In the genomic region with DNA sequence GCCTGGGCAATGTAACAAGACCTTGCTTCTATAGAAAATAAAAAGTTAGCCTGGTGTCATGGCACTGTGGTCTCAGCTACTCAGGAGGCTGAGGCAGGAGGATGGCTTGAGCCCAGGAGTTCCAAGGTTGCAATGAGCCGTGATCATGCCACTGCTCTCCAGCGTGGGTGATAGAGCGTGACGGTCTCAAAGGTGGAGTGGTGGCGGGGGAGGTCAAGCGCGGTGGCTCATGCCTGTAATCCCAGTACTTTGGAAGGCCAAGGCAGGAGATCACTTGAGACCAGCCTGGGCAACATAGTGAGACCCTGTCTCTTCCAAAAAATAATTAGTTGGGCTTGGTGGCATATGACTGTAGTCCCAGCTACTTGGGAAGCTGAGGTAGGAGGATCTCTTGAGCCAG, we compare ENCODE assay signal across 15 cellular contexts.
"Had no signal": no experiment of that assay in that cellular context is flagged by ENCODE, and none has a peak within 500 bp of the region (broad histone marks: within the 10 kb centered on the region; RNA-seq: fewer than 3 reads in every experiment).

No MANE protein-coding gene starts in this region.

- H3K27ac ChIP-seq: lower lobe of right lung, prostate gland, spleen, upper lobe of left lung, WERI-Rb-1 had no signal

- H3K9me3 Mint-ChIP-seq: activated T-helper 17 cell treated with anti-CD3 and anti-CD28 coated beads, Interleukin-2, amount 50 U/mL, for 72 hours had no signal

- H3K4me3 ChIP-seq: lower lobe of right lung, prostate gland, spleen, upper lobe of left lung had no signal

- H3K4me3 Mint-ChIP-seq: activated T-helper 17 cell treated with anti-CD3 and anti-CD28 coated beads, Interleukin-2, amount 50 U/mL, for 72 hours had no signal

- H3K27me3 Mint-ChIP-seq: activated T-helper 17 cell treated with anti-CD3 and anti-CD28 coated beads, Interleukin-2, amount 50 U/mL, for 72 hours; naive thymus-derived CD4-positive, alpha-beta T cell had no signal

- DNase-seq: activated CD4-positive, alpha-beta T cell treated with anti-CD3 and anti-CD28 coated beads, Interleukin-2, amount 50 U/mL, for 48 hours; cerebellar nuclear complex; cortex of kidney; foreskin fibroblast; lower lobe of right lung; naive thymus-derived CD4-positive, alpha-beta T cell; spleen; stimulated activated CD4-positive, alpha-beta T cell treated with anti-CD3 and anti-CD28 coated beads, Interleukin-4, amount 100 ng/mL, for 1 hour; stimulated activated naive CD8-positive, alpha-beta T cell treated with anti-CD3 and anti-CD28 coated beads, Interleukin-15, Interleukin-2, amounts not matched to agents 100 U/mL and 50 U/mL, for 24 hours; T-helper 1 cell; upper lobe of left lung; WERI-Rb-1 had no signal

- H3K27me3 ChIP-seq: spleen, upper lobe of left lung had no signal

- ATAC-seq: activated T-helper 17 cell treated with anti-CD3 and anti-CD28 coated beads, Interleukin-2, amount 50 U/mL, for 72 hours; left lobe of liver; lower lobe of right lung; naive thymus-derived CD4-positive, alpha-beta T cell; stimulated activated naive CD8-positive, alpha-beta T cell treated with anti-CD3 and anti-CD28 coated beads, Interleukin-15, Interleukin-2, amounts not matched to agents 100 U/mL and 50 U/mL, for 24 hours had no signal

- H3K4me1 ChIP-seq: prostate gland had no signal

- H3K27ac Mint-ChIP-seq: activated T-helper 17 cell treated with anti-CD3 and anti-CD28 coated beads, Interleukin-2, amount 50 U/mL, for 72 hours had no signal
